In genomic region chr13:28744091-28744536, GRCh38 we compare ENCODE assay signal across 12 cellular contexts. TPM values are rescaled to one million over a fixed set of nuclear protein-coding genes. Genes with fewer than 3 reads are reported as not detected.
DNase-seq lines count a peak whose midpoint lies in the region; ATAC-seq and TF ChIP-seq lines count a peak whose summit lies in the region.
"Had no signal": no experiment of that assay in that cellular context is flagged by ENCODE, and none has a peak within 500 bp of the region (broad histone marks: within the 10 kb centered on the region; RNA-seq: fewer than 3 reads in every experiment).

No MANE protein-coding gene starts in this region.

- H3K9ac ChIP-seq in endodermal cell (ENCODE audit: extremely low read depth, low read length, poor library complexity, severe bottlenecking) = no peak overlapping the region
- no peak overlapping the region for H3K9ac ChIP-seq in mesendoderm (ENCODE audit: low read length)
- H3K9ac ChIP-seq: parathyroid adenoma had no signal

- H3K27ac ChIP-seq in PC-9 (peak overlapping the region; percentile 28; the same call in 1 of the 2 replicates), endodermal cell (ENCODE audit: low read depth, low read length) (no peak overlapping the region), mesendoderm (ENCODE audit: low read depth, low read length) (peak overlapping the region; percentile 72), esophagus muscularis mucosa (replicated peaks in 1 of 4) (peak overlapping the region in 1 of 4 donors; percentile 5)
- H3K27ac ChIP-seq: parathyroid adenoma had no signal

- H3K79me2 ChIP-seq in PC-9 (ENCODE audit: low read depth) (no peaks in the 10 kb centered on the region), mesendoderm (ENCODE audit: control insufficient read depth, insufficient read depth, low read length) (no peaks in the 10 kb centered on the region)
- H3K79me2 ChIP-seq: parathyroid adenoma had no signal

- no peak overlapping the region for H3K23ac ChIP-seq in mesendoderm (ENCODE audit: low read length)

- POLR2A ChIA-PET in PC-9 (lab: Charles Lee; ENCODE audit: unreplicated experiment) = no interaction called here

- CTCF ChIA-PET in PC-9 (lab: Charles Lee) = interaction anchor here (0.7 kb wide), 1 partner anchor 51 kb away, joined by 3 read pairs; no protein-coding TSS in a partner anchor

- ATAC-seq in GM19452 (IDR thresholded peaks at IDR 0.05; ENCODE audit: unreplicated experiment) = no peak

- H3K27me3 ChIP-seq in PC-9 (ENCODE audit: insufficient read depth, low read depth) (no peaks in the 10 kb centered on the region; the same call in 1 of the 2 replicates), endodermal cell (ENCODE audit: control insufficient read depth, insufficient read depth, low read length, poor library complexity, severe bottlenecking) (no peaks in the 10 kb centered on the region), mesendoderm (ENCODE audit: insufficient read depth, low read length, poor library complexity) (no peaks in the 10 kb centered on the region), esophagus muscularis mucosa (no peaks in the 10 kb centered on the region)

- H2BK120ac ChIP-seq in mesendoderm (ENCODE audit: low read depth, low read length) = no peak overlapping the region

- H3K4me1 Mint-ChIP-seq in endodermal cell = peaks cover 25% of the 10 kb centered on the region

- peaks cover 6% of the 10 kb centered on the region; the same call in 1 of the 2 replicates for H3F3A ChIP-seq in PC-9 (ENCODE audit: insufficient read depth, low read depth)

- peaks cover 2% of the 10 kb centered on the region for H3K9me3 Mint-ChIP-seq in endodermal cell

- H2AFZ ChIP-seq in PC-9 = peak overlapping the region; percentile 48; the same call in 1 of the 2 replicates
- H2AFZ ChIP-seq: parathyroid adenoma had no signal

- H3K4me3 ChIP-seq in PC-9 (no peak overlapping the region), endodermal cell (ENCODE audit: low read length) (no peak overlapping the region), mesendoderm (ENCODE audit: low read length) (no peak overlapping the region), esophagus muscularis mucosa (no peak overlapping the region)

- H3K9me3 ChIP-seq in PC-9 (ENCODE audit: insufficient read depth, low read depth) = no peaks in the 10 kb centered on the region
- no peaks in the 10 kb centered on the region for H3K9me3 ChIP-seq in endodermal cell (ENCODE audit: control insufficient read depth, low read length)
- no peaks in the 10 kb centered on the region for H3K9me3 ChIP-seq in esophagus muscularis mucosa

- H3K4ac ChIP-seq in mesendoderm (ENCODE audit: low read depth, low read length) = peak overlapping the region; percentile 20

- no peak for TF ChIP-seq POLR2A in esophagus muscularis mucosa (IDR thresholded peaks at IDR 0.05; ENCODE audit: low read depth)

- peaks cover 6% of the 10 kb centered on the region for H3K27me3 Mint-ChIP-seq in endodermal cell (ENCODE audit: insufficient read depth)

- TF ChIP-seq EP300 in esophagus muscularis mucosa (IDR thresholded peaks at IDR 0.05) = no peak

- intact Hi-C loops in PC-9 (cut with micrococcal nuclease; ENCODE audit: unreplicated experiment) = no loop called here
- intact Hi-C loops in esophagus muscularis mucosa (cut with DNase I) = no loop called here

- no peak overlapping the region for H2AK5ac ChIP-seq in mesendoderm (ENCODE audit: low read length)

- H3K9me2 ChIP-seq in PC-9 (ENCODE audit: insufficient read depth) = no peaks in the 10 kb centered on the region

- H3K4me1 ChIP-seq in PC-9 (replicated peaks; ENCODE audit: insufficient read depth) (peaks cover 4% of the 10 kb centered on the region; the same call in 1 of the 2 replicates), endodermal cell (ENCODE audit: control insufficient read depth, insufficient read depth, low read length) (no peaks in the 10 kb centered on the region), mesendoderm (ENCODE audit: control insufficient read depth, low read depth, low read length) (no peaks in the 10 kb centered on the region), esophagus muscularis mucosa (peaks cover 0 to 4% (median 0%) of the 10 kb centered on the region in 4 donors)
- H3K4me1 ChIP-seq: parathyroid adenoma had no signal

- peak; percentile 92 for DNase-seq in ELR (ENCODE audit: low read depth)
- peak in 1 of 2 experiments; percentile 16 for DNase-seq in PC-9
- DNase-seq in endodermal cell = peak; percentile 85
- peak; percentile 91 for DNase-seq in mesendoderm
- DNase-seq in Kasumi-1 (lab: John Stamatoyannopoulos, UW) = no peak
- DNase-seq in esophagus muscularis mucosa (ENCODE audit: extremely low spot score) = no peak
- no peak for DNase-seq in effector CD8-positive, alpha-beta T cell (lab: John Stamatoyannopoulos, UW)
- DNase-seq: activated CD8-positive, alpha-beta memory T cell treated with anti-CD3 and anti-CD28 coated beads, Interleukin-2, amount 50 U/mL, for 4 hours; Calu3; cerebellar nuclear complex had no signal

- peak overlapping the region; percentile 69 for H3K27ac Mint-ChIP-seq in endodermal cell

- no peaks in the 10 kb centered on the region for H3K36me3 Mint-ChIP-seq in endodermal cell (ENCODE audit: low read depth)

- H4K20me1 ChIP-seq in PC-9 (ENCODE audit: insufficient read depth) = no peaks in the 10 kb centered on the region

- H2BK15ac ChIP-seq in mesendoderm (replicated peaks; ENCODE audit: low read depth) = no peak overlapping the region

- no peak overlapping the region for H4K8ac ChIP-seq in mesendoderm (ENCODE audit: low read depth, low read length)

- H2BK5ac ChIP-seq in mesendoderm (ENCODE audit: low read length) = peak overlapping the region; percentile 48

- no peak overlapping the region for H3K4me3 Mint-ChIP-seq in endodermal cell

- no peaks in the 10 kb centered on the region for H3K79me1 ChIP-seq in mesendoderm (ENCODE audit: low read length)

- H4K5ac ChIP-seq in mesendoderm (ENCODE audit: low read length) = no peak overlapping the region

- TF ChIP-seq CTCF in PC-9 (conservative IDR thresholded peaks at IDR 0.05) = no peak
- no peak for TF ChIP-seq CTCF in endodermal cell (conservative IDR thresholded peaks at IDR 0.05)
- TF ChIP-seq CTCF in esophagus muscularis mucosa (IDR thresholded peaks at IDR 0.05) = no peak

- BruUV-seq in PC-9 (replicated peaks; lab: Mats Ljungman, UMichigan) = no TSS peak

- H3K56ac ChIP-seq in mesendoderm (ENCODE audit: low read length) = no peak overlapping the region

- H3K36me3 ChIP-seq in PC-9 (ENCODE audit: low read depth) (no peaks in the 10 kb centered on the region), endodermal cell (ENCODE audit: control insufficient read depth, insufficient read depth, low read length) (no peaks in the 10 kb centered on the region), mesendoderm (ENCODE audit: control insufficient read depth, insufficient read depth, low read length) (no peaks in the 10 kb centered on the region), esophagus muscularis mucosa (no peaks in the 10 kb centered on the region)

- H3K18ac ChIP-seq in mesendoderm (ENCODE audit: low read length) = peak overlapping the region; percentile 7

- no peak overlapping the region for H3K4me2 ChIP-seq in PC-9
- H3K4me2 ChIP-seq in mesendoderm (ENCODE audit: low read length) = no peak overlapping the region

- 35% methylated on average over 3 to 5 of the region's 6 CpGs for WGBS in endodermal cell (ENCODE audit: insufficient coverage in 1 of 2, insufficient read length in 1 of 2), 2 experiments
- WGBS in mesendoderm (ENCODE audit: extremely low coverage, insufficient coverage, low lambda C conversion rate) = no CpG with 5 or more reads among the region's 6 CpGs
- 51% methylated on average over 6 of the region's 6 CpGs for WGBS in esophagus muscularis mucosa

RNA-seq across cellular contexts. Expression of gene SLC46A3, which starts 25.3 kb away (rescaled TPM):
- total RNA-seq in PC-9 (2021) (0.15 and 0.25 TPM in 2 replicates), endodermal cell (1 to 10 TPM; 1.8 to 2.9 TPM), esophagus muscularis mucosa (10 to 100 TPM in 3 of 4 donors, 1 to 10 TPM in 1; 9.4 to 14.0 (median 10.6) TPM)
- 1.6 TPM for polyA plus RNA-seq in endodermal cell (2013, experiment 1 of 2)
- 2.2 TPM for polyA plus RNA-seq in endodermal cell (2013, experiment 2 of 2)
- 1.1 TPM for polyA plus RNA-seq in mesendoderm (2013, experiment 1 of 2)
- 0.85 TPM for polyA plus RNA-seq in mesendoderm (2013, experiment 2 of 2)

Comparison
In these comparisons a context has a peak if more than half of its experiments do, and no peak if none do; other contexts are left out.
1. DNase-seq: peak in ELR (single experiment), endodermal cell (single experiment) and mesendoderm (single experiment); none in Kasumi-1 (0 of 2), esophagus muscularis mucosa (single experiment) and effector CD8-positive, alpha-beta T cell (single experiment).